ENCODE assay signal across 21 cellular contexts in the genomic region with DNA sequence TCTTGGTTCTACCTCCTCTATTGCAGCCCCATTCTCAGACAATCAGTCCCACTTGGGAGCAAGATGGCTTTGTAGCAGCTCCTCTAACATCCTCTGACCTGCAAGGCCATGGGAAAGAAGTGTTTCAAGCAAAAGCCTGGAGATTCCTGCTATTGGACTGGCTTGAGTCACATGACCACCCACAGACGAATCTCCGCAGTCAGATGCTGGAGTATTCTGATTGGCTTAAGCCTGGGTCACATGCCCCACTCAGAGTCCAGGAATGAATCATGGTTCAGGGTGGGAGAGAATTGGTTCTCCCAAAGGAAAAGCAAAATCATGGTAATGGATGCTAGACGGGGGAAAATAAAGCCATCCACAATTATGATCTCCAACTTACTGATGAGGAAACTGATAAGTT. TPM values are rescaled to one million over a fixed set of nuclear protein-coding genes. Genes with fewer than 3 reads are reported as not detected.
DNase-seq lines count a peak whose midpoint lies in the region; ATAC-seq and TF ChIP-seq lines count a peak whose summit lies in the region.
"Had no signal": no experiment of that assay in that cellular context is flagged by ENCODE, and none has a peak within 500 bp of the region (broad histone marks: within the 10 kb centered on the region; RNA-seq: fewer than 3 reads in every experiment).

No MANE protein-coding gene starts in this region.

- H3K4me1 Mint-ChIP-seq in GM23338, result peaks cover 6% of the 10 kb centered on the region; the same call in 2 of the 3 replicates
- peaks cover 5% of the 10 kb centered on the region for H3K4me1 Mint-ChIP-seq in endodermal cell
- H3K4me1 Mint-ChIP-seq: activated naive CD8-positive, alpha-beta T cell treated with anti-CD3 and anti-CD28 coated beads for 36 hours; activated T-helper 17 cell treated with anti-CD3 and anti-CD28 coated beads, Interleukin-2, amount 50 U/mL, for 72 hours; CD8-positive, alpha-beta memory T cell had no signal

- DNase-seq in BE2C (peak; percentile 71), GM23338 (ENCODE audit: low spot score) (no peak), RKO (ENCODE audit: low spot score) (peak; percentile 68), endodermal cell (peak; percentile 59), glomerular visceral epithelial cell (ENCODE audit: extremely low spot score) (no peak), kidney tubule cell (ENCODE audit: low spot score) (no peak)
- DNase-seq: activated naive CD8-positive, alpha-beta T cell treated with anti-CD3 and anti-CD28 coated beads for 36 hours; body of pancreas; CD8-positive, alpha-beta memory T cell; colonic mucosa; GM23248; lower lobe of right lung; NCI-H1930; NCI-H510A; OCI-M1; substantia nigra had no signal

- no peak for TF ChIP-seq CTCF in BE2C (IDR thresholded peaks at IDR 0.05; ENCODE audit: low read depth, low read length)
- no peak for TF ChIP-seq CTCF in GM23338 (conservative IDR thresholded peaks at IDR 0.05; ENCODE audit: low read depth in 2 of 2)
- TF ChIP-seq CTCF in endodermal cell (conservative IDR thresholded peaks at IDR 0.05), result no peak

- H3K27ac Mint-ChIP-seq in GM23338 (no peak overlapping the region), endodermal cell (no peak overlapping the region)
- H3K27ac Mint-ChIP-seq: activated naive CD8-positive, alpha-beta T cell treated with anti-CD3 and anti-CD28 coated beads for 36 hours; activated T-helper 17 cell treated with anti-CD3 and anti-CD28 coated beads, Interleukin-2, amount 50 U/mL, for 72 hours; CD8-positive, alpha-beta memory T cell had no signal

- H3K79me2 ChIP-seq in GM23338 (replicated peaks; ENCODE audit: insufficient read depth), result no peaks in the 10 kb centered on the region

- H3K27me3 ChIP-seq in BE2C (no peaks in the 10 kb centered on the region; the same call in 1 of the 2 replicates), GM23338 (ENCODE audit: insufficient read depth) (no peaks in the 10 kb centered on the region), endodermal cell (ENCODE audit: control insufficient read depth, insufficient read depth, low read length, poor library complexity, severe bottlenecking) (no peaks in the 10 kb centered on the region)
- H3K27me3 ChIP-seq: body of pancreas, colonic mucosa had no signal

- H3K9me2 ChIP-seq in GM23338 (ENCODE audit: insufficient read depth), result no peaks in the 10 kb centered on the region

- H3K9me3 ChIP-seq in BE2C, result no peaks in the 10 kb centered on the region
- H3K9me3 ChIP-seq in endodermal cell (ENCODE audit: control insufficient read depth, low read length), result peaks cover 7% of the 10 kb centered on the region
- H3K9me3 ChIP-seq: body of pancreas, colonic mucosa, lower lobe of right lung had no signal

- H3K4me2 ChIP-seq in GM23338, result no peak overlapping the region

- peaks cover 6% of the 10 kb centered on the region; the same call in 1 of the 3 replicates for H3K9me3 Mint-ChIP-seq in GM23338
- H3K9me3 Mint-ChIP-seq in endodermal cell, result peaks cover 3% of the 10 kb centered on the region
- H3K9me3 Mint-ChIP-seq: activated T-helper 17 cell treated with anti-CD3 and anti-CD28 coated beads, Interleukin-2, amount 50 U/mL, for 72 hours had no signal

- no peaks in the 10 kb centered on the region for H4K20me1 ChIP-seq in GM23338 (replicated peaks; ENCODE audit: insufficient read depth)

- H3K9ac ChIP-seq in endodermal cell (ENCODE audit: extremely low read depth, low read length, poor library complexity, severe bottlenecking), result no peak overlapping the region
- H3K9ac ChIP-seq: GM23248 had no signal

- WGBS in endodermal cell (ENCODE audit: insufficient coverage in 1 of 2, insufficient read length in 1 of 2), 2 experiments, result 94 to 95% methylated on average over 3 of the region's 3 CpGs

- 0 out of 2 replicates have a peak overlapping the region, but pooled peaks have one; percentile 7 for H2AFZ ChIP-seq in GM23338
- H2AFZ ChIP-seq: GM23248 had no signal

- H3K4me3 ChIP-seq in BE2C (ENCODE audit: low read depth, low read length) (no peak overlapping the region), GM23338 (no peak overlapping the region), endodermal cell (ENCODE audit: low read length) (no peak overlapping the region)
- H3K4me3 ChIP-seq: body of pancreas, colonic mucosa, GM23248, lower lobe of right lung, SK-N-MC had no signal

- H3K36me3 ChIP-seq in BE2C (no peaks in the 10 kb centered on the region), GM23338 (ENCODE audit: insufficient read depth) (no peaks in the 10 kb centered on the region), endodermal cell (ENCODE audit: control insufficient read depth, insufficient read depth, low read length) (no peaks in the 10 kb centered on the region)
- H3K36me3 ChIP-seq: colonic mucosa, lower lobe of right lung had no signal

- no peak overlapping the region for H3K4me3 Mint-ChIP-seq in GM23338
- H3K4me3 Mint-ChIP-seq in endodermal cell, result no peak overlapping the region
- H3K4me3 Mint-ChIP-seq: activated naive CD8-positive, alpha-beta T cell treated with anti-CD3 and anti-CD28 coated beads for 36 hours; activated T-helper 17 cell treated with anti-CD3 and anti-CD28 coated beads, Interleukin-2, amount 50 U/mL, for 72 hours; CD8-positive, alpha-beta memory T cell had no signal

- H3K4me1 ChIP-seq in BE2C, result no peaks in the 10 kb centered on the region; the same call in 1 of the 2 replicates
- H3K4me1 ChIP-seq in GM23338 (ENCODE audit: insufficient read depth), result no peaks in the 10 kb centered on the region
- H3K4me1 ChIP-seq in endodermal cell (ENCODE audit: control insufficient read depth, insufficient read depth, low read length), result no peaks in the 10 kb centered on the region
- H3K4me1 ChIP-seq: colonic mucosa had no signal

- H3K27me3 Mint-ChIP-seq in GM23338 (ENCODE audit: insufficient read depth, low read depth, poor library complexity) (peaks cover 1% of the 10 kb centered on the region), endodermal cell (ENCODE audit: insufficient read depth) (peaks cover 6% of the 10 kb centered on the region)

- no peak for ATAC-seq in GM23338
- no peak for ATAC-seq in HG03521 (IDR thresholded peaks at IDR 0.05; ENCODE audit: unreplicated experiment)
- ATAC-seq in GM18858 (IDR thresholded peaks at IDR 0.05; ENCODE audit: unreplicated experiment), result no peak
- ATAC-seq: activated T-helper 17 cell treated with anti-CD3 and anti-CD28 coated beads, Interleukin-2, amount 50 U/mL, for 72 hours; body of pancreas; lower lobe of right lung had no signal

- H3K36me3 Mint-ChIP-seq in GM23338 (ENCODE audit: low read depth) (no peaks in the 10 kb centered on the region), endodermal cell (ENCODE audit: low read depth) (no peaks in the 10 kb centered on the region)
- H3K36me3 Mint-ChIP-seq: activated naive CD8-positive, alpha-beta T cell treated with anti-CD3 and anti-CD28 coated beads for 36 hours; CD8-positive, alpha-beta memory T cell had no signal

- H3K27ac ChIP-seq in GM23338 (ENCODE audit: low read depth), result no peak overlapping the region
- H3K27ac ChIP-seq in endodermal cell (ENCODE audit: low read depth, low read length), result no peak overlapping the region
- H3K27ac ChIP-seq: body of pancreas, colonic mucosa, GM23248, lower lobe of right lung, SK-N-MC had no signal

- no peaks in the 10 kb centered on the region for H3F3A ChIP-seq in GM23338 (replicated peaks; ENCODE audit: low read depth)

TF ChIP-seq in GM23338, 12 proteins besides CTCF, POLR2A, EP300 and RAD21:
- TF ChIP-seq NANOG (IDR thresholded peaks at IDR 0.05; ENCODE audit: borderline replicate concordance) (no peak), STAT1 (IDR thresholded peaks at IDR 0.05; ENCODE audit: unreplicated experiment) (no peak), EZH2phosphoT487 (IDR thresholded peaks at IDR 0.05; ENCODE audit: unreplicated experiment) (no peak)

RNA-seq across cellular contexts. Expression of gene LMX1B, which starts 22.6 kb away (rescaled TPM):
- not detected for polyA plus RNA-seq in BE2C (2012; ENCODE audit: insufficient read depth, insufficient read length, low read depth)
- 0.21 TPM in 1 of 2 replicates, not detected in the other for total RNA-seq in GM23338 (2014; rRNA removed; shearing (Covaris generic))
- polyA plus RNA-seq in GM23338 (2016; fragmentation: Nextera tagmentation; extraction: Ambion mirVana), result 0.05 and 0.08 TPM in 2 replicates
- 10 to 100 TPM; 11.1 to 11.4 TPM for total RNA-seq in endodermal cell
- 15.4 TPM for polyA plus RNA-seq in endodermal cell (2013, experiment 1 of 2)
- 14.7 TPM for polyA plus RNA-seq in endodermal cell (2013, experiment 2 of 2)
- total RNA-seq: activated naive CD8-positive, alpha-beta T cell treated with anti-CD3 and anti-CD28 coated beads for 36 hours; activated T-helper 17 cell treated with anti-CD3 and anti-CD28 coated beads, Interleukin-2, amount 50 U/mL, for 72 hours; CD8-positive, alpha-beta memory T cell; endothelial cell of umbilical vein; GM23248 had no signal
- polyA plus RNA-seq: CD8-positive, alpha-beta memory T cell; endothelial cell of umbilical vein; GM23248 had no signal

Comparison
In these comparisons a context has a peak if more than half of its experiments do, and no peak if none do; other contexts are left out.
1. DNase-seq: peak in BE2C (single experiment), RKO (single experiment) and endodermal cell (single experiment); none in GM23338 (single experiment), glomerular visceral epithelial cell (single experiment) and kidney tubule cell (single experiment).
2. RNA of gene LMX1B, which starts 22.6 kb away (total RNA-seq): 11.1 to 11.4 TPM in endodermal cell; 0.21 TPM in GM23338; every median in the first group is over 10 times any median in the second.